In the genomic region with DNA sequence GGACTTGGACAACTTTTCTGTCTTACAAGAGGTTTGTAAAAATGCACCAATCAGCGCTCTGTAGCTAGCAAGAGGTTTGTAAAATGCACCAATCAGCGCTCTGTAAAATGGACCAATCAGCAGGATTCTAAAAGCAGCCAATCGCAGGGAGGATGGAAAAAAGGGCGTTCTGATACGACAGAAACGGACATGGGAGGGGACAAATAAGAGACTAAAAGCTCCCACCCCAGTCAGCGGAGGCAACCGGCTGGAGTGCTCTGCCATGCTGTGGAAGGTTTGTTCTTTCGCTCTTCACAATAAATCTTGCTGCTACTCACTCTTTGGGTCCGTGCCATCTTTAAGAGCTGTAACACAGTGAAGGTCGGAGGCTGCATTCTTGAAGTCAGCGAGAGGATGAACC, we compare ENCODE assay signal across 7 cellular contexts. TPM values are rescaled to one million over a fixed set of nuclear protein-coding genes. Genes with fewer than 3 reads are reported as not detected.
DNase-seq lines count a peak whose midpoint lies in the region; ATAC-seq and TF ChIP-seq lines count a peak whose summit lies in the region.
"Not testable (repeated sequence)": the region's sequence is repeated elsewhere in the genome, so short reads cannot be mapped to it uniquely, and the experiment has no call there.

No MANE protein-coding gene starts in this region.

- H3K9me3 ChIP-seq in DND-41 (ENCODE audit: insufficient read depth, low read length, severe bottlenecking); Loucy (ENCODE audit: insufficient read depth, low read depth, low read length); SU-DHL-6 (ENCODE audit: insufficient read depth, low read length); iPS-20b (ENCODE audit: insufficient read depth, low read depth, low read length); osteoblast (ENCODE audit: low read depth, low read length): not testable (repeated sequence)

- H3F3A ChIP-seq in Loucy (ENCODE audit: low read depth): not testable (repeated sequence)
- peaks cover 32% of the 10 kb centered on the region for H3F3A ChIP-seq in SU-DHL-6 (ENCODE audit: insufficient read depth)

- H3K36me3 ChIP-seq in DND-41 (ENCODE audit: insufficient read depth, low read length) (peaks cover 23% of the 10 kb centered on the region), iPS-20b (ENCODE audit: insufficient read depth, low read depth, low read length) (peaks cover 11% of the 10 kb centered on the region), osteoblast (ENCODE audit: insufficient read depth, low read length) (peaks cover 10% of the 10 kb centered on the region)
- H3K36me3 ChIP-seq in Loucy (ENCODE audit: insufficient read depth, low read length); SU-DHL-6 (ENCODE audit: low read length): not testable (repeated sequence)

- H3K4me3 ChIP-seq in DND-41 (ENCODE audit: low read depth in 1 of 2, low read length in 2 of 2): peak overlapping the region in 1 of 2 experiments; percentile 91; a peak in 2 of 4 replicates
- peak overlapping the region; percentile 99 for H3K4me3 ChIP-seq in Loucy (ENCODE audit: low read length, poor library complexity, severe bottlenecking)
- H3K4me3 ChIP-seq in SU-DHL-6 (ENCODE audit: insufficient read depth, low read length, poor library complexity, severe bottlenecking): not testable (repeated sequence)
- peak overlapping the region; percentile 83 for H3K4me3 ChIP-seq in coronary artery
- peak overlapping the region; percentile 87 for H3K4me3 ChIP-seq in iPS-20b (ENCODE audit: low read length)
- peak overlapping the region; percentile 97 for H3K4me3 ChIP-seq in osteoblast (ENCODE audit: insufficient read depth, low read length)

- H3K9me2 ChIP-seq in Loucy (replicated peaks; ENCODE audit: low read depth, low read length); SU-DHL-6 (replicated peaks; ENCODE audit: insufficient read depth, low read length): not testable (repeated sequence)

- H2AFZ ChIP-seq in DND-41 (ENCODE audit: low read depth, low read length); Loucy (ENCODE audit: low read length); SU-DHL-6 (ENCODE audit: low read depth, low read length, severe bottlenecking); osteoblast (ENCODE audit: low read length): not testable (repeated sequence)

- H3K36me3 Mint-ChIP-seq in activated T-helper 17 cell treated with anti-CD3 and anti-CD28 coated beads, Interleukin-2, amount 50 U/mL, for 72 hours (ENCODE audit: low read depth): peaks cover 46% of the 10 kb centered on the region

- peak overlapping the region; percentile 92 for H3K4me3 Mint-ChIP-seq in activated T-helper 17 cell treated with anti-CD3 and anti-CD28 coated beads, Interleukin-2, amount 50 U/mL, for 72 hours

- not testable (repeated sequence) for H3K27me3 Mint-ChIP-seq in activated T-helper 17 cell treated with anti-CD3 and anti-CD28 coated beads, Interleukin-2, amount 50 U/mL, for 72 hours

- not testable (repeated sequence) for H3K27ac ChIP-seq in DND-41 (ENCODE audit: low read length); SU-DHL-6 (ENCODE audit: low read depth, low read length); coronary artery; iPS-20b (ENCODE audit: low read length); osteoblast (ENCODE audit: low read depth, low read length)

- H3K4me2 ChIP-seq in DND-41 (ENCODE audit: insufficient read depth, low read length): peak overlapping the region; percentile 90
- peak overlapping the region; percentile 78 for H3K4me2 ChIP-seq in Loucy (ENCODE audit: low read depth, low read length, poor library complexity, severe bottlenecking)
- H3K4me2 ChIP-seq in SU-DHL-6 (ENCODE audit: low read depth, low read length, poor library complexity, severe bottlenecking): peak overlapping the region; percentile 89
- peak overlapping the region; percentile 99 for H3K4me2 ChIP-seq in osteoblast (ENCODE audit: insufficient read depth, low read length)

- peak overlapping the region; percentile 98 for H3K27ac Mint-ChIP-seq in activated T-helper 17 cell treated with anti-CD3 and anti-CD28 coated beads, Interleukin-2, amount 50 U/mL, for 72 hours

- H3K79me2 ChIP-seq in DND-41 (ENCODE audit: insufficient read depth, low read length) (peaks cover 69% of the 10 kb centered on the region), Loucy (ENCODE audit: insufficient read depth, low read length) (peaks cover 57% of the 10 kb centered on the region), SU-DHL-6 (ENCODE audit: insufficient read depth, low read length) (peaks cover 61% of the 10 kb centered on the region), osteoblast (ENCODE audit: insufficient read depth, low read length) (peaks cover 63% of the 10 kb centered on the region)

- H3K9ac ChIP-seq in DND-41 (ENCODE audit: low read depth, low read length): peak overlapping the region; percentile 79; the same call in 1 of the 2 replicates
- H3K9ac ChIP-seq in Loucy (ENCODE audit: low read depth, low read length, poor library complexity, severe bottlenecking); SU-DHL-6 (ENCODE audit: low read length); iPS-20b (ENCODE audit: low read depth, low read length): not testable (repeated sequence)

- DNase-seq in DND-41: peak; percentile 35
- not testable (repeated sequence) for DNase-seq in coronary artery (ENCODE audit: low spot score); osteoblast (ENCODE audit: insufficient read length, low spot score, missing footprints)

- ATAC-seq in DND-41 (ENCODE audit: insufficient read depth, low read depth); activated T-helper 17 cell treated with anti-CD3 and anti-CD28 coated beads, Interleukin-2, amount 50 U/mL, for 72 hours (replicated peaks): not testable (repeated sequence)

- H3K4me1 Mint-ChIP-seq in activated T-helper 17 cell treated with anti-CD3 and anti-CD28 coated beads, Interleukin-2, amount 50 U/mL, for 72 hours: peaks cover 16% of the 10 kb centered on the region

- H3K9me3 Mint-ChIP-seq in activated T-helper 17 cell treated with anti-CD3 and anti-CD28 coated beads, Interleukin-2, amount 50 U/mL, for 72 hours: not testable (repeated sequence)

- peaks cover 51% of the 10 kb centered on the region for H3K4me1 ChIP-seq in DND-41 (ENCODE audit: insufficient read depth, low read length)
- H3K4me1 ChIP-seq in Loucy (ENCODE audit: insufficient read depth, low read length, poor library complexity, severe bottlenecking): peaks cover 28% of the 10 kb centered on the region
- not testable (repeated sequence) for H3K4me1 ChIP-seq in iPS-20b (ENCODE audit: insufficient read depth, low read length)
- H3K4me1 ChIP-seq in osteoblast (ENCODE audit: insufficient read depth, low read length): peaks cover 19% of the 10 kb centered on the region

- H4K20me1 ChIP-seq in DND-41 (ENCODE audit: insufficient read depth, low read length) (peaks cover 27% of the 10 kb centered on the region), Loucy (ENCODE audit: insufficient read depth, low read length, poor library complexity, severe bottlenecking) (peaks cover 40% of the 10 kb centered on the region), osteoblast (ENCODE audit: insufficient read depth, low read length) (peaks cover 17% of the 10 kb centered on the region)
- not testable (repeated sequence) for H4K20me1 ChIP-seq in SU-DHL-6 (ENCODE audit: low read depth, low read length)

- not testable (repeated sequence) for H3K27me3 ChIP-seq in DND-41 (ENCODE audit: insufficient read depth, low read length, poor library complexity); Loucy (ENCODE audit: insufficient read depth, low read length, poor library complexity, severe bottlenecking); SU-DHL-6 (ENCODE audit: low read length); iPS-20b (ENCODE audit: insufficient read depth, low read length); osteoblast (ENCODE audit: insufficient read depth, low read length)

- TF ChIP-seq CTCF in DND-41 (IDR thresholded peaks at IDR 0.05; ENCODE audit: borderline replicate concordance, extremely low read depth, low read length, poor library complexity, severe bottlenecking); Loucy (conservative IDR thresholded peaks at IDR 0.05; ENCODE audit: low read length); SU-DHL-6 (IDR thresholded peaks at IDR 0.05; ENCODE audit: insufficient read depth, low read length, poor library complexity, severe bottlenecking); coronary artery (IDR thresholded peaks at IDR 0.05); osteoblast (IDR thresholded peaks at IDR 0.05; ENCODE audit: extremely low read depth, low read depth, low read length): not testable (repeated sequence)

RNA-seq across cellular contexts. Expression of gene ZNF394, which starts 1.2 kb away (rescaled TPM):
- total RNA-seq in activated T-helper 17 cell treated with anti-CD3 and anti-CD28 coated beads, Interleukin-2, amount 50 U/mL, for 72 hours: 10 to 100 TPM; 28.9 to 36.5 TPM
- 32.1 and 34.7 TPM in 2 replicates for total RNA-seq in osteoblast

RNA-seq across cellular contexts. Expression of gene ZKSCAN5, which starts 3.2 kb away (rescaled TPM):
- 10 to 100 TPM; 11.5 to 12.2 TPM for total RNA-seq in activated T-helper 17 cell treated with anti-CD3 and anti-CD28 coated beads, Interleukin-2, amount 50 U/mL, for 72 hours
- 12.3 and 12.7 TPM in 2 replicates for total RNA-seq in osteoblast

RNA-seq across cellular contexts. Expression of gene ZNF789, which starts 28.5 kb away (rescaled TPM):
- total RNA-seq in activated T-helper 17 cell treated with anti-CD3 and anti-CD28 coated beads, Interleukin-2, amount 50 U/mL, for 72 hours: 10 to 100 TPM; 32.0 to 46.7 TPM
- 5.0 and 6.9 TPM in 2 replicates for total RNA-seq in osteoblast

RNA-seq across cellular contexts. Expression of gene ATP5MF, which starts 35.3 kb away (rescaled TPM):
- 100 to 1,000 TPM; 251 to 460 TPM for total RNA-seq in activated T-helper 17 cell treated with anti-CD3 and anti-CD28 coated beads, Interleukin-2, amount 50 U/mL, for 72 hours
- total RNA-seq in osteoblast: 330 and 342 TPM in 2 replicates

RNA-seq across cellular contexts. Expression of gene FAM200A, which starts 50.7 kb away (rescaled TPM):
- 1 to 10 TPM; 2.7 to 5.5 TPM for total RNA-seq in activated T-helper 17 cell treated with anti-CD3 and anti-CD28 coated beads, Interleukin-2, amount 50 U/mL, for 72 hours
- total RNA-seq in osteoblast: 7.6 and 8.5 TPM in 2 replicates
